Comparison of ENCODE assay signal across 8 cellular contexts in the genomic region with DNA sequence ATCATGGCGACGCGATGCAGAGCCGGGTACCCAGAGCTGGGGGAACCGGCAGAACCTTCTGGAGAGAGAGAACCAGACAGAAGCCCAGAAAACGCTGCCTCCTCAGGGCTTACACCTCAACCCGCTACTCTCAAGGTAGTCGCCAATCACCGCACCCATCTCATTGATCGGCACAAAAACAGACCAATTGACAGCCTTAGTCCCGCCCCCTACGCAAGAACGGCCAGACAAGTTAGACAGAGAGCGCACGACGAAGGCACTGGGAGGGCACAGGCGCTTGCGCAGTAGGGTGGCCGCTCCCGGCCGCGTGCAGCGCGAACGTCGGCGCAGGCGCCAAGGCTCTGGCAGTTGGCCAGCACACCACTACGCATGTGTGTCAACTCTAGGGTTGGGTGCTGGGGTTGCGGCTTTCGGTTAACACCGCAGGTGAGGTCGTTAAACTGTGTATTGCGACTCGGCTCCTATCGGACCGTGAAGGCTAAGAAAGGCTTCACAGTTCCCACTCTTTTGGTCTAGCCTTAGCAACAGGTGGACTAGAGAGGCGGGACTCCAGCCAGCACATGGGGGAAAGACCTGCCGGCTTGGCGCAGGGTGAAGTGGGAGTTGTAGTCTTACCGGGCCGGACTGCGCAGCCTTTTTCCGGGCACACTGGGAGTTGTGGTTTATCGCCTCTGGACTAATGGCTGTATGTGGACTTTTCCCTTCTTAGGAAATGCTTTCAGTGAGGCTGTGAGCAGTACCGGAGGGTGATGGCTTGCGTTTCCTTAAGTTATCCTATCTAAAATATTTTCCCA. TPM values are rescaled to one million over a fixed set of nuclear protein-coding genes. Genes with fewer than 3 reads are reported as not detected.
DNase-seq lines count a peak whose midpoint lies in the region; ATAC-seq lines count a peak whose summit lies in the region.

A gene (minus strand): TSS at position 113 of the 794 bp plus-strand sequence. CDS start 108 bp downstream, at position 5.
A gene (plus strand): TSS at position 347 of the 794 bp plus-strand sequence. CDS start 1,232 bp downstream, outside the sequence.

- peak within 1 kb of the TSS; percentile 96 for H3K4me3 Mint-ChIP-seq in activated CD4-positive, alpha-beta T cell treated with anti-CD3 and anti-CD28 coated beads, Interleukin-2, amount 10 ng/mL, durations not matched to agents 7 days and 5 days

- ATAC-seq in GM19351 (IDR thresholded peaks at IDR 0.05; ENCODE audit: unreplicated experiment) (peak; percentile 89), HG03520 (IDR thresholded peaks at IDR 0.05; ENCODE audit: unreplicated experiment) (peak; percentile 83)

- no peaks in the 10 kb centered on the region for H3K9me3 Mint-ChIP-seq in activated CD4-positive, alpha-beta T cell treated with anti-CD3 and anti-CD28 coated beads, Interleukin-2, amount 10 ng/mL, durations not matched to agents 7 days and 5 days

- POLR2A ChIA-PET in activated CD4-positive, alpha-beta T cell treated with anti-CD3 and anti-CD28 coated beads, Interleukin-2, amount 10 ng/mL, durations not matched to agents 7 days and 5 days (lab: Charles Lee): no interaction called here

- peaks cover 30% of the 10 kb centered on the region for H3K4me1 Mint-ChIP-seq in activated CD4-positive, alpha-beta T cell treated with anti-CD3 and anti-CD28 coated beads, Interleukin-2, amount 10 ng/mL, durations not matched to agents 7 days and 5 days

- H3K27ac Mint-ChIP-seq in activated CD4-positive, alpha-beta T cell treated with anti-CD3 and anti-CD28 coated beads, Interleukin-2, amount 10 ng/mL, durations not matched to agents 7 days and 5 days: peak within 1 kb of the TSS; percentile 92

- peaks cover 1% of the 10 kb centered on the region for H3K27me3 Mint-ChIP-seq in activated CD4-positive, alpha-beta T cell treated with anti-CD3 and anti-CD28 coated beads, Interleukin-2, amount 10 ng/mL, durations not matched to agents 7 days and 5 days

- peaks cover 37% of the 10 kb centered on the region for H3K36me3 Mint-ChIP-seq in activated CD4-positive, alpha-beta T cell treated with anti-CD3 and anti-CD28 coated beads, Interleukin-2, amount 10 ng/mL, durations not matched to agents 7 days and 5 days (ENCODE audit: low read depth)

- CTCF ChIA-PET in activated CD4-positive, alpha-beta T cell treated with anti-CD3 and anti-CD28 coated beads, Interleukin-2, amount 10 ng/mL, durations not matched to agents 7 days and 5 days (lab: Charles Lee): interaction anchor here (0.6 to 1.1 kb wide), 4 partner anchors 19 to 110 kb away, joined by 3 to 5 read pairs (median 3); a partner anchor contains a TSS

- DNase-seq in C1 segment of cervical spinal cord (lab: John Stamatoyannopoulos, UW) (peak; percentile 85 to 100 (median 99)), NCI-H526 treated with DMSO at 0.1 percent for 48 hours (lab: John Stamatoyannopoulos, UW) (peak; percentile 100), dedifferentiated amniotic fluid mesenchymal stem cell (ENCODE audit: extremely low spot score) (peak; percentile 100), left kidney (ENCODE audit: low read depth, low spot score) (peak; percentile 100)
- peak; percentile 99 for DNase-seq in activated CD4-positive, alpha-beta T cell treated with anti-CD3 and anti-CD28 coated beads, Interleukin-2, amount 10 ng/mL, durations not matched to agents 7 days and 5 days
- DNase-seq in stimulated activated CD4-positive, alpha-beta T cell treated with anti-CD3 and anti-CD28 coated beads, Interleukin-1b, Interleukin-23, amount 100 ng/mL, for 48 hours: peak; percentile 98

RNA-seq across cellular contexts. Expression of the first gene that starts in this region (rescaled TPM):
- total RNA-seq in activated CD4-positive, alpha-beta T cell treated with anti-CD3 and anti-CD28 coated beads, Interleukin-2, amount 10 ng/mL, durations not matched to agents 7 days and 5 days: 100 to 1,000 TPM; 186 to 228 TPM

RNA-seq across cellular contexts. Expression of the second gene that starts in this region (rescaled TPM):
- total RNA-seq in activated CD4-positive, alpha-beta T cell treated with anti-CD3 and anti-CD28 coated beads, Interleukin-2, amount 10 ng/mL, durations not matched to agents 7 days and 5 days: under 1 TPM; 0.50 to 0.89 TPM

Comparison
In these comparisons a context has a peak if more than half of its experiments do, and no peak if none do; other contexts are left out.
1. Peak in every context shown above with its lines: DNase-seq and ATAC-seq.